ENCODE assay signal across 12 cellular contexts in the genomic region with DNA sequence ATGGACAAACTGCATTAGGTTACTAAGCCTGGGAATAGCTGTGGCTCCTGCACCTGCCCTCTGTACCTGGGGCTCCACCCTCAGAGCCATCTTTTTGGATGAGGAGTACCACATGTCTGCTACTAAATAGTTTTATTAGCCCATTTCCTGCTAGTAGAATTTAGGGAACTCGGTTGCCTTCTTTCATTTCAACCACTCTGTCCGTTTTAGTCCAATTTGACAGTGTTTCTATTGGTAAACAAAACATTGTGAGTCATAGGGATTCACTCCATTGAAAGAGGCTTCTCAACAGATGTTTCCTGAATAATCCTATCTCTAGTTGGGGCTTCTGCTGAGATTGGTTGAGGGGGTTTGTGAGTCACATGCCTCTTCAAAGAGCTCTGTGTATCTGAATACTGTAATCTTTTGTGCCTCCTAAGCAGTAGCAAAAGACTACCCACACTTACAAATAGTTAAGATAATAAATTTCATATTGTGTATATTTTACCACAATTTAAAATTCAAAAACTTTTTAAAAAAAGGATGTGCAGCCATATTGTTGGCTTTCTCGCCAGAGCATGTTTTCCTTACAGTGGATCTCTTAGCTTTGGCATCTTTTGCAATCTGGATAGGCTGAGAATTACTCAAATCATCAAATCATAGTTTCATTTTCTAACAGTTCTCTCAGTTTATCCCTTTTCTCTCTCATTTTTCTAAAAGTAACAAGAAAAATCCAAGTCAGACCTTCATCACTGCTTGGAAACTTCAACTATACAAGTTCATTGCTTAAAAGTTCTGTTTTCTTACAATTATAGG. TPM values are rescaled to one million over a fixed set of nuclear protein-coding genes. Genes with fewer than 3 reads are reported as not detected.
DNase-seq lines count a peak whose midpoint lies in the region; ATAC-seq and TF ChIP-seq lines count a peak whose summit lies in the region.
"Had no signal": no experiment of that assay in that cellular context is flagged by ENCODE, and none has a peak within 500 bp of the region (broad histone marks: within the 10 kb centered on the region; RNA-seq: fewer than 3 reads in every experiment).

No MANE protein-coding gene starts in this region.

- peaks cover 31% of the 10 kb centered on the region for H3F3A ChIP-seq in PC-9 (ENCODE audit: insufficient read depth, low read depth)

- H3K4me2 ChIP-seq in PC-9 (no peak overlapping the region), osteoblast (ENCODE audit: insufficient read depth, low read length) (peak overlapping the region; percentile 30)

- peak overlapping the region; percentile 82 for H3K27ac ChIP-seq in PC-9
- H3K27ac ChIP-seq in osteoblast (ENCODE audit: low read depth, low read length): peak overlapping the region; percentile 98

- no peaks in the 10 kb centered on the region for H4K20me1 ChIP-seq in PC-9 (ENCODE audit: insufficient read depth)
- H4K20me1 ChIP-seq in osteoblast (ENCODE audit: insufficient read depth, low read length): no peaks in the 10 kb centered on the region

- no peak overlapping the region for H3K4me3 ChIP-seq in PC-9
- H3K4me3 ChIP-seq in fibroblast of mammary gland (ENCODE audit: control insufficient read depth, low read depth, low read length): no peak overlapping the region
- no peak overlapping the region for H3K4me3 ChIP-seq in osteoblast (ENCODE audit: insufficient read depth, low read length)
- H3K4me3 ChIP-seq: upper lobe of left lung had no signal

- peaks cover 11% of the 10 kb centered on the region for H3K36me3 ChIP-seq in PC-9 (ENCODE audit: low read depth)
- H3K36me3 ChIP-seq in osteoblast (ENCODE audit: insufficient read depth, low read length): peaks cover 22% of the 10 kb centered on the region

- no peaks in the 10 kb centered on the region for H3K27me3 ChIP-seq in PC-9 (ENCODE audit: insufficient read depth, low read depth)
- H3K27me3 ChIP-seq in osteoblast (ENCODE audit: insufficient read depth, low read length): no peaks in the 10 kb centered on the region
- H3K27me3 ChIP-seq: upper lobe of left lung had no signal

- H3K9me2 ChIP-seq in PC-9 (ENCODE audit: insufficient read depth): no peaks in the 10 kb centered on the region

- POLR2A ChIA-PET in PC-9 (lab: Charles Lee; ENCODE audit: unreplicated experiment): interaction anchor here (0.5 to 0.7 kb wide), 2 partner anchors 37 to 82 kb away, joined by 4 to 5 read pairs; no protein-coding TSS in a partner anchor

- ATAC-seq in HG02840 (IDR thresholded peaks at IDR 0.05; ENCODE audit: low FRiP score, unreplicated experiment): no peak

- intact Hi-C loops in PC-9 (cut with micrococcal nuclease; ENCODE audit: unreplicated experiment): loop anchor here (2.0 to 5.0 kb wide), 3 partner anchors 36 to 215 kb away; no protein-coding TSS in a partner anchor

- H3K9me3 ChIP-seq in PC-9 (ENCODE audit: insufficient read depth, low read depth) (no peaks in the 10 kb centered on the region; the same call in 1 of the 2 replicates), osteoblast (ENCODE audit: low read depth, low read length) (no peaks in the 10 kb centered on the region)
- H3K9me3 ChIP-seq: upper lobe of left lung had no signal

- BruUV-seq in PC-9 (replicated peaks; lab: Mats Ljungman, UMichigan): no TSS peak

- H2AFZ ChIP-seq in PC-9 (no peak overlapping the region), osteoblast (ENCODE audit: low read length) (no peak overlapping the region)

- peaks cover 45% of the 10 kb centered on the region for H3K4me1 ChIP-seq in PC-9 (replicated peaks; ENCODE audit: insufficient read depth)
- H3K4me1 ChIP-seq in osteoblast (ENCODE audit: insufficient read depth, low read length): peaks cover 63% of the 10 kb centered on the region

- DNase-seq in ELF-1 (ENCODE audit: low read depth, low spot score) (peak; percentile 40), PC-9 (no peak), fibroblast of mammary gland (ENCODE audit: low read depth) (peak; percentile 88), osteoblast (ENCODE audit: insufficient read length, low spot score, missing footprints) (peak; percentile 74), NCI-H128 (lab: John Stamatoyannopoulos, UW; ENCODE audit: unreplicated experiment) (no peak), SKM-1 (lab: John Stamatoyannopoulos, UW; ENCODE audit: unreplicated experiment) (no peak), NCI-H1930 (lab: John Stamatoyannopoulos, UW) (no peak)
- DNase-seq: H7, NCI-H1092, small intestine, upper lobe of left lung had no signal

- CTCF ChIA-PET in PC-9 (lab: Charles Lee): no interaction called here

- TF ChIP-seq CTCF in PC-9 (conservative IDR thresholded peaks at IDR 0.05): no peak
- no peak for TF ChIP-seq CTCF in fibroblast of mammary gland (conservative IDR thresholded peaks at IDR 0.05; ENCODE audit: control insufficient read depth, insufficient read depth, low read depth, low read length)
- no peak for TF ChIP-seq CTCF in osteoblast (IDR thresholded peaks at IDR 0.05; ENCODE audit: extremely low read depth, low read depth, low read length)

- H3K79me2 ChIP-seq in PC-9 (ENCODE audit: low read depth) (no peaks in the 10 kb centered on the region), osteoblast (ENCODE audit: insufficient read depth, low read length) (no peaks in the 10 kb centered on the region)

RNA-seq across cellular contexts. Expression of a gene that starts 9.9 kb away (rescaled TPM):
- total RNA-seq in PC-9 (2021) (20.5 and 32.4 TPM in 2 replicates), osteoblast (22.7 and 31.8 TPM in 2 replicates)

RNA-seq across cellular contexts. Expression of a gene that starts 11.3 kb away (rescaled TPM):
- total RNA-seq in PC-9 (2021) (0.31 TPM in 1 of 2 replicates, not detected in the other), osteoblast (30.6 and 31.8 TPM in 2 replicates)

RNA-seq across cellular contexts. Expression of a gene that starts 36.4 kb away (rescaled TPM):
- total RNA-seq in PC-9 (2021): 40.7 and 45.0 TPM in 2 replicates
- total RNA-seq in osteoblast: 108 and 110 TPM in 2 replicates

Comparison
In these comparisons a context has a peak if more than half of its experiments do, and no peak if none do; other contexts are left out.
1. DNase-seq: peak in ELF-1 (single experiment), fibroblast of mammary gland (single experiment) and osteoblast (single experiment); none in PC-9 (0 of 2), NCI-H128 (single experiment), SKM-1 (single experiment) and NCI-H1930 (0 of 2).
2. RNA of a gene that starts 11.3 kb away (total RNA-seq): 30.6 to 31.8 TPM in osteoblast; 0.31 TPM in PC-9; every median in the first group is over 10 times any median in the second.